In genomic region chr3:185825639-185826481, GRCh38 we compare ENCODE assay signal across 8 cellular contexts. TPM values are rescaled to one million over a fixed set of nuclear protein-coding genes. Genes with fewer than 3 reads are reported as not detected.
DNase-seq lines count a peak whose midpoint lies in the region; ATAC-seq and TF ChIP-seq lines count a peak whose summit lies in the region.

No MANE protein-coding gene starts in this region.

- no peaks in the 10 kb centered on the region for H3K9me2 ChIP-seq in Karpas-422 (replicated peaks; ENCODE audit: insufficient read depth, low read length)

- peak; percentile 41 for ATAC-seq in GM18907 (IDR thresholded peaks at IDR 0.05; ENCODE audit: unreplicated experiment)
- peak; percentile 48 to 62 (median 59) for ATAC-seq in T-cell (replicated peaks in 1 of 4)
- peak; percentile 57 to 72 for ATAC-seq in lower lobe of right lung

- peak overlapping the region; percentile 97 for H3K4me3 ChIP-seq in A673 (ENCODE audit: low read depth, low read length, poor library complexity, severe bottlenecking)
- H3K4me3 ChIP-seq in HL-60 (replicated peaks; ENCODE audit: insufficient read depth, low read length), result peak overlapping the region; percentile 54
- H3K4me3 ChIP-seq in lower lobe of right lung, result peak overlapping the region; percentile 87
- no peak overlapping the region for H3K4me3 ChIP-seq in Karpas-422 (ENCODE audit: low read length)

- intact Hi-C loops in A673 (cut with micrococcal nuclease; ENCODE audit: unreplicated experiment) (no loop called here), lower lobe of right lung (cut with DNase I) (no loop called here)

- H3K36me3 ChIP-seq in A673 (ENCODE audit: insufficient read depth, low read length, poor library complexity, severe bottlenecking) (no peaks in the 10 kb centered on the region), lower lobe of right lung (no peaks in the 10 kb centered on the region), Karpas-422 (ENCODE audit: insufficient read depth, low read length) (no peaks in the 10 kb centered on the region)

- no peaks in the 10 kb centered on the region for H3K79me2 ChIP-seq in Karpas-422 (ENCODE audit: low read length)

- no peak overlapping the region for H3K4me2 ChIP-seq in Karpas-422 (ENCODE audit: low read depth, low read length, poor library complexity, severe bottlenecking)

- H3K36me3 Mint-ChIP-seq in T-cell, result no peaks in the 10 kb centered on the region
- no peaks in the 10 kb centered on the region for H3K36me3 Mint-ChIP-seq in stimulated activated naive CD8-positive, alpha-beta T cell treated with anti-CD3 and anti-CD28 coated beads, Interleukin-15, Interleukin-2, amounts not matched to agents 100 ng/mL and 50 ng/mL, for 24 hours (ENCODE audit: low read depth)

- H3K4me3 Mint-ChIP-seq in T-cell, result peak overlapping the region; percentile 77 to 86 (median 80)
- peak overlapping the region; percentile 77 for H3K4me3 Mint-ChIP-seq in stimulated activated naive CD8-positive, alpha-beta T cell treated with anti-CD3 and anti-CD28 coated beads, Interleukin-15, Interleukin-2, amounts not matched to agents 100 ng/mL and 50 ng/mL, for 24 hours

- POLR2A ChIA-PET in A673 (lab: Charles Lee; ENCODE audit: low non-redundant PET), result no interaction called here
- POLR2A ChIA-PET in T-cell (lab: Charles Lee), result no interaction called here

- CTCF ChIA-PET in A673 (lab: Charles Lee) (no interaction called here), T-cell (lab: Charles Lee) (no interaction called here)

- TF ChIP-seq CTCF in A673 (conservative IDR thresholded peaks at IDR 0.05; ENCODE audit: low read depth, low read length) (no peak), HL-60 (IDR thresholded peaks at IDR 0.05; ENCODE audit: insufficient read depth, low read length) (no peak), lower lobe of right lung (IDR thresholded peaks at IDR 0.05) (no peak)

- peak overlapping the region; percentile 0 for H3K27ac ChIP-seq in A673 (ENCODE audit: low read depth, low read length, poor library complexity, severe bottlenecking)
- no peak overlapping the region for H3K27ac ChIP-seq in HL-60 (replicated peaks)
- H3K27ac ChIP-seq in lower lobe of right lung, result peak overlapping the region; percentile 88
- H3K27ac ChIP-seq in Karpas-422 (ENCODE audit: low read length), result no peak overlapping the region

- no peak overlapping the region for H3K27ac Mint-ChIP-seq in T-cell
- H3K27ac Mint-ChIP-seq in stimulated activated naive CD8-positive, alpha-beta T cell treated with anti-CD3 and anti-CD28 coated beads, Interleukin-15, Interleukin-2, amounts not matched to agents 100 ng/mL and 50 ng/mL, for 24 hours, result no peak overlapping the region

- H3K4me1 Mint-ChIP-seq in T-cell, result peaks cover 17 to 20% (median 19%) of the 10 kb centered on the region in 3 donors
- H3K4me1 Mint-ChIP-seq in stimulated activated naive CD8-positive, alpha-beta T cell treated with anti-CD3 and anti-CD28 coated beads, Interleukin-15, Interleukin-2, amounts not matched to agents 100 ng/mL and 50 ng/mL, for 24 hours (ENCODE audit: low read depth), result peaks cover 10% of the 10 kb centered on the region

- DNase-seq in A673 (ENCODE audit: low spot score) (peak; percentile 37), HL-60 (ENCODE audit: low read depth in 1 of 2, low spot score in 1 of 2) (no peak), T-cell (peak in 12 of 34 experiments; percentile 6 to 34 (median 21)), dedifferentiated amniotic fluid mesenchymal stem cell (ENCODE audit: extremely low spot score) (peak; percentile 48), lower lobe of right lung (peak; percentile 70), Karpas-422 (no peak)

- H2AFZ ChIP-seq in Karpas-422 (ENCODE audit: low read length), result no peak overlapping the region

- H3K9ac ChIP-seq in Karpas-422 (ENCODE audit: low read length), result no peak overlapping the region

- H3K27me3 Mint-ChIP-seq in T-cell, result peaks cover 59 to 71% of the 10 kb centered on the region in 2 donors
- peaks cover 63% of the 10 kb centered on the region for H3K27me3 Mint-ChIP-seq in stimulated activated naive CD8-positive, alpha-beta T cell treated with anti-CD3 and anti-CD28 coated beads, Interleukin-15, Interleukin-2, amounts not matched to agents 100 ng/mL and 50 ng/mL, for 24 hours

- no peaks in the 10 kb centered on the region for H3K27me3 ChIP-seq in A673 (replicated peaks; ENCODE audit: insufficient read depth, low read depth, low read length, poor library complexity)
- H3K27me3 ChIP-seq in HL-60 (ENCODE audit: insufficient read depth, poor library complexity, severe bottlenecking), result peaks cover 69% of the 10 kb centered on the region
- H3K27me3 ChIP-seq in lower lobe of right lung (ENCODE audit: low read depth), result peaks cover 13% of the 10 kb centered on the region
- no peaks in the 10 kb centered on the region for H3K27me3 ChIP-seq in Karpas-422 (ENCODE audit: low read length)

- H3K9me3 Mint-ChIP-seq in T-cell, result no peaks in the 10 kb centered on the region
- H3K9me3 Mint-ChIP-seq in stimulated activated naive CD8-positive, alpha-beta T cell treated with anti-CD3 and anti-CD28 coated beads, Interleukin-15, Interleukin-2, amounts not matched to agents 100 ng/mL and 50 ng/mL, for 24 hours, result no peaks in the 10 kb centered on the region

- H3K4me1 ChIP-seq in A673 (ENCODE audit: insufficient read depth, low read length, poor library complexity, severe bottlenecking) (peaks cover 14% of the 10 kb centered on the region), lower lobe of right lung (peaks cover 11% of the 10 kb centered on the region), Karpas-422 (ENCODE audit: low read length) (no peaks in the 10 kb centered on the region)

- no TSS peak for BruUV-seq in A673 (replicated peaks; lab: Mats Ljungman, UMichigan)

- H3K9me3 ChIP-seq in A673 (ENCODE audit: low read depth, low read length, poor library complexity, severe bottlenecking) (no peaks in the 10 kb centered on the region), lower lobe of right lung (no peaks in the 10 kb centered on the region), Karpas-422 (ENCODE audit: low read length) (no peaks in the 10 kb centered on the region)

- no peaks in the 10 kb centered on the region for H4K20me1 ChIP-seq in Karpas-422 (ENCODE audit: insufficient read depth, low read depth, low read length)

RNA-seq across cellular contexts. Expression of gene IGF2BP2, which starts 1.0 kb away (rescaled TPM):
- total RNA-seq in A673 (2021), result 66.2 and 77.2 TPM in 2 replicates
- total RNA-seq in T-cell, result 1 to 10 TPM in 1 of 5 donors, under 1 TPM in 4; 0.30 to 1.3 (median 0.66) TPM
- total RNA-seq in lower lobe of right lung, result 19.4 TPM
- 0.18 and 0.67 TPM in 2 replicates for total RNA-seq in Karpas-422 (2014; rRNA removed; shearing (Covaris generic); ENCODE audit: low replicate concordance)

Comparison
In these comparisons a context has a peak if more than half of its experiments do, and no peak if none do; other contexts are left out.
1. DNase-seq: peak in A673 (single experiment), dedifferentiated amniotic fluid mesenchymal stem cell (single experiment) and lower lobe of right lung (single experiment); none in HL-60 (0 of 2) and Karpas-422 (single experiment).
2. H3K27ac ChIP-seq: peak in A673 (single experiment) and lower lobe of right lung (single experiment); none in HL-60 (single experiment) and Karpas-422 (single experiment).
3. Peak in every context shown above with its lines, with median percentiles within 50 percentile points of each other: ATAC-seq.